Comparison of ENCODE assay signal across 10 cellular contexts in genomic region chr18:69885841-69886531, GRCh38.
DNase-seq lines count a peak whose midpoint lies in the region; ATAC-seq and TF ChIP-seq lines count a peak whose summit lies in the region.
"Had no signal": no experiment of that assay in that cellular context is flagged by ENCODE, and none has a peak within 500 bp of the region (broad histone marks: within the 10 kb centered on the region; RNA-seq: fewer than 3 reads in every experiment).

No MANE protein-coding gene starts in this region.

- no peaks in the 10 kb centered on the region for H3K36me3 ChIP-seq in colonic mucosa

- no peaks in the 10 kb centered on the region for H3K4me1 ChIP-seq in colonic mucosa

- peak overlapping the region; percentile 95 for H3K27ac Mint-ChIP-seq in activated naive CD8-positive, alpha-beta T cell treated with anti-CD3 and anti-CD28 coated beads, Interleukin-2, amount 50 U/mL, for 24 hours

- peaks cover 48% of the 10 kb centered on the region for H3K36me3 Mint-ChIP-seq in activated naive CD8-positive, alpha-beta T cell treated with anti-CD3 and anti-CD28 coated beads, Interleukin-2, amount 50 U/mL, for 24 hours (ENCODE audit: low read depth)

- no peak overlapping the region for H3K27ac ChIP-seq in colonic mucosa
- H3K27ac ChIP-seq in dorsolateral prefrontal cortex: no peak overlapping the region

- no peaks in the 10 kb centered on the region for H3K9me3 ChIP-seq in colonic mucosa

- peak; percentile 36 for DNase-seq in GM13976 (ENCODE audit: low spot score)
- DNase-seq in GM20000 (ENCODE audit: low spot score): peak; percentile 42
- peak; percentile 32 for DNase-seq in activated naive CD8-positive, alpha-beta T cell treated with anti-CD3 and anti-CD28 coated beads, Interleukin-2, amount 50 U/mL, for 24 hours
- DNase-seq in colonic mucosa: no peak
- DNase-seq in DMS153 treated with DMSO at 0.1 percent for 48 hours (lab: John Stamatoyannopoulos, UW; ENCODE audit: unreplicated experiment): no peak
- no peak for DNase-seq in GF-D8 (lab: John Stamatoyannopoulos, UW)
- DNase-seq in dorsolateral prefrontal cortex: no peak
- DNase-seq: GDM1, NCI-H524 had no signal

- in situ Hi-C loops in GM13976 (cut with MboI; ENCODE audit: low sequenced_read_pairs, unreplicated experiment): no loop called here

- H3K4me3 ChIP-seq in colonic mucosa (no peak overlapping the region), dorsolateral prefrontal cortex (no peak overlapping the region)

- peak; percentile 82 for ATAC-seq in HG03280 (IDR thresholded peaks at IDR 0.05; ENCODE audit: unreplicated experiment)
- peak; percentile 68 for ATAC-seq in activated naive CD8-positive, alpha-beta T cell treated with anti-CD3 and anti-CD28 coated beads, Interleukin-2, amount 50 U/mL, for 24 hours

- no peak overlapping the region for H3K9ac ChIP-seq in colonic mucosa (ENCODE audit: low read depth in 2 of 2, low read length in 2 of 2)

- no peaks in the 10 kb centered on the region for H3K27me3 Mint-ChIP-seq in activated naive CD8-positive, alpha-beta T cell treated with anti-CD3 and anti-CD28 coated beads, Interleukin-2, amount 50 U/mL, for 24 hours

- peak overlapping the region; percentile 70 for H3K4me3 Mint-ChIP-seq in activated naive CD8-positive, alpha-beta T cell treated with anti-CD3 and anti-CD28 coated beads, Interleukin-2, amount 50 U/mL, for 24 hours

- H3K27me3 ChIP-seq in colonic mucosa (no peaks in the 10 kb centered on the region), dorsolateral prefrontal cortex (no peaks in the 10 kb centered on the region)

- TF ChIP-seq CTCF in GM13976 (IDR thresholded peaks at IDR 0.05; ENCODE audit: borderline replicate concordance, control extremely low read depth, extremely low read depth, insufficient read depth, missing control alignments): no peak
- TF ChIP-seq CTCF in GM20000 (IDR thresholded peaks at IDR 0.05; ENCODE audit: extremely low read depth, missing control alignments): no peak
- TF ChIP-seq CTCF in colonic mucosa (IDR thresholded peaks at IDR 0.05): no peak
- no peak for TF ChIP-seq CTCF in dorsolateral prefrontal cortex (IDR thresholded peaks at IDR 0.05 in 54 of 56, conservative IDR thresholded peaks at IDR 0.05 in 2 of 56; ENCODE audit: low read depth in 1 of 56, partially characterized antibody in 56 of 56)

- intact Hi-C loops in colonic mucosa (cut with DNase I) (no loop called here), dorsolateral prefrontal cortex (cut with DNase I) (no loop called here)

- peaks cover 3% of the 10 kb centered on the region for H3K9me3 Mint-ChIP-seq in activated naive CD8-positive, alpha-beta T cell treated with anti-CD3 and anti-CD28 coated beads, Interleukin-2, amount 50 U/mL, for 24 hours

- peaks cover 90% of the 10 kb centered on the region for H3K4me1 Mint-ChIP-seq in activated naive CD8-positive, alpha-beta T cell treated with anti-CD3 and anti-CD28 coated beads, Interleukin-2, amount 50 U/mL, for 24 hours

Comparison
In these comparisons a context has a peak if more than half of its experiments do, and no peak if none do; other contexts are left out.
1. DNase-seq: peak in GM13976 (single experiment), GM20000 (single experiment) and activated naive CD8-positive, alpha-beta T cell treated with anti-CD3 and anti-CD28 coated beads, Interleukin-2, amount 50 U/mL, for 24 hours (single experiment); none in colonic mucosa (single experiment), DMS153 treated with DMSO at 0.1 percent for 48 hours (single experiment), GF-D8 (single experiment) and dorsolateral prefrontal cortex (0 of 10).